In genomic region chr6:31197559-31198305, GRCh38 we compare ENCODE assay signal across 8 cellular contexts. TPM values are rescaled to one million over a fixed set of nuclear protein-coding genes. Genes with fewer than 3 reads are reported as not detected.
A peak's percentile ranks its signal among the peaks of the same experiment; 100 is the strongest.
DNase-seq lines count a peak whose midpoint lies in the region; TF ChIP-seq lines count a peak whose summit lies in the region.

No MANE protein-coding gene starts in this region.

- no peak for TF ChIP-seq RAD21 in SK-N-SH (IDR thresholded peaks at IDR 0.05; ENCODE audit: low read length)

- POLR2A ChIA-PET in SK-N-SH (lab: Yijun Ruan, JAX), result no interaction called here

- no peaks in the 10 kb centered on the region for H3F3A ChIP-seq in SK-N-SH (replicated peaks; ENCODE audit: insufficient read depth)

- 0% methylated on average over 28 of the region's 45 CpGs for WGBS in SK-N-SH (ENCODE audit: low lambda C conversion rate)
- 0% methylated on average over 44 to 45 of the region's 45 CpGs for WGBS in ovary, 3 donors
- WGBS in thymus, result under 1% methylated on average over 45 of the region's 45 CpGs

- H3K9me3 Mint-ChIP-seq in HFFc6, result no peaks in the 10 kb centered on the region; the same call in 1 of the 2 replicates
- H3K9me3 Mint-ChIP-seq in activated naive CD4-positive, alpha-beta T cell treated with anti-CD3 and anti-CD28 coated beads, Interleukin-2, amount 50 U/mL, for 24 hours, result no peaks in the 10 kb centered on the region

- H3K36me3 ChIP-seq in SK-N-SH (replicated peaks in 1 of 2; ENCODE audit: control insufficient read depth in 1 of 2, insufficient read depth in 2 of 2, low read length in 1 of 2), result peaks cover 0 to 6% of the 10 kb centered on the region in 2 experiments
- no peaks in the 10 kb centered on the region for H3K36me3 ChIP-seq in ovary
- no peaks in the 10 kb centered on the region for H3K36me3 ChIP-seq in thymus (ENCODE audit: control insufficient read depth, insufficient read depth)

- H3K27ac ChIP-seq in SK-N-SH (ENCODE audit: low read depth in 2 of 2, low read length in 1 of 2) (peak overlapping the region; percentile 58 to 89), ovary (peak overlapping the region; percentile 80 to 88), thymus (ENCODE audit: low read depth) (peak overlapping the region; percentile 99)

- H2AFZ ChIP-seq in SK-N-SH (ENCODE audit: low read depth), result peak overlapping the region; percentile 99

- intact Hi-C loops in head of caudate nucleus (cut with DNase I), result loop anchor here (2.0 to 5.0 kb wide), 2 partner anchors 40 to 169 kb away; partner anchors contain the start of genes CCHCR1 and TCF19
- intact Hi-C loops in ovary (cut with DNase I), result loop anchor here (5.0 to 10.0 kb wide), 3 partner anchors 157 to 170 kb away; partner anchors contain the start of gene HLA-B (in 1 of the 4)

- peaks cover 15% of the 10 kb centered on the region; the same call in 1 of the 2 replicates for H3K79me2 ChIP-seq in SK-N-SH (ENCODE audit: insufficient read depth)

- H4K20me1 ChIP-seq in SK-N-SH (ENCODE audit: insufficient read depth), result no peaks in the 10 kb centered on the region

- peak overlapping the region; percentile 89 for H3K4me2 ChIP-seq in SK-N-SH

- peak; percentile 69 for TF ChIP-seq POLR2A in NB4 (IDR thresholded peaks at IDR 0.05; ENCODE audit: extremely low read depth, insufficient read length)
- TF ChIP-seq POLR2A in ovary (IDR thresholded peaks at IDR 0.05), result peak; percentile 78

- H3K27me3 Mint-ChIP-seq in HFFc6 (ENCODE audit: insufficient read depth), result no peaks in the 10 kb centered on the region; the same call in 1 of the 2 replicates
- no peaks in the 10 kb centered on the region for H3K27me3 Mint-ChIP-seq in activated naive CD4-positive, alpha-beta T cell treated with anti-CD3 and anti-CD28 coated beads, Interleukin-2, amount 50 U/mL, for 24 hours

- DNase-seq in GM03348 (ENCODE audit: low spot score) (peak; percentile 81), HFFc6 (peak; percentile 71), NB4 (ENCODE audit: low read depth) (peak; percentile 96), SK-N-SH (peak; percentile 61), head of caudate nucleus (peak; percentile 74 to 93 (median 86)), ovary (peak; percentile 88 to 91 (median 89))

- no peak for TF ChIP-seq CTCF in HFFc6 (IDR thresholded peaks at IDR 0.05)
- TF ChIP-seq CTCF in NB4 (IDR thresholded peaks at IDR 0.05; ENCODE audit: low read depth, low read length), result no peak
- TF ChIP-seq CTCF in SK-N-SH (IDR thresholded peaks at IDR 0.05), result no peak
- peak in 2 of 3 donors; percentile 6 to 17 for TF ChIP-seq CTCF in ovary (IDR thresholded peaks at IDR 0.05)

- H3K4me1 ChIP-seq in SK-N-SH (ENCODE audit: control insufficient read depth in 1 of 2, insufficient read depth in 2 of 2, low read depth in 1 of 2, low read length in 1 of 2), result peaks cover 0 to 5% of the 10 kb centered on the region in 2 experiments; a peak in 1 of 4 replicates
- H3K4me1 ChIP-seq in ovary (ENCODE audit: insufficient read depth), result peaks cover 2% of the 10 kb centered on the region
- H3K4me1 ChIP-seq in thymus (ENCODE audit: control insufficient read depth, insufficient read depth, low read length), result peaks cover 21% of the 10 kb centered on the region

- H3K4me3 Mint-ChIP-seq in HFFc6, result peak overlapping the region; percentile 94
- peak overlapping the region; percentile 88 for H3K4me3 Mint-ChIP-seq in activated naive CD4-positive, alpha-beta T cell treated with anti-CD3 and anti-CD28 coated beads, Interleukin-2, amount 50 U/mL, for 24 hours

- TF ChIP-seq EP300 in SK-N-SH (IDR thresholded peaks at IDR 0.05; ENCODE audit: borderline replicate concordance in 1 of 2, low read depth in 1 of 2, low read length in 1 of 2) (no peak), ovary (IDR thresholded peaks at IDR 0.05) (peak; percentile 29)

- H3K9me2 ChIP-seq in SK-N-SH, result no peaks in the 10 kb centered on the region

- H3K4me3 ChIP-seq in NB4 (ENCODE audit: low read depth, low read length) (peak overlapping the region; percentile 88), SK-N-SH (ENCODE audit: low read depth in 2 of 2, low read length in 1 of 2) (peak overlapping the region; percentile 71 to 100), ovary (peak overlapping the region; percentile 81), thymus (ENCODE audit: low read length) (peak overlapping the region; percentile 82)

- H3K36me3 Mint-ChIP-seq in HFFc6 (ENCODE audit: low read depth), result peaks cover 23% of the 10 kb centered on the region
- peaks cover 8% of the 10 kb centered on the region for H3K36me3 Mint-ChIP-seq in activated naive CD4-positive, alpha-beta T cell treated with anti-CD3 and anti-CD28 coated beads, Interleukin-2, amount 50 U/mL, for 24 hours

- peak overlapping the region; percentile 90 for H3K9ac ChIP-seq in SK-N-SH

- H3K27ac Mint-ChIP-seq in HFFc6, result peak overlapping the region; percentile 96
- peak overlapping the region; percentile 87 for H3K27ac Mint-ChIP-seq in activated naive CD4-positive, alpha-beta T cell treated with anti-CD3 and anti-CD28 coated beads, Interleukin-2, amount 50 U/mL, for 24 hours

- CTCF ChIA-PET in SK-N-SH (lab: Yijun Ruan, JAX), result interaction anchor here (0.7 to 4.2 kb wide), 10 partner anchors 18 to 1817 kb away, joined by 3 to 43 read pairs (median 4); no protein-coding TSS in a partner anchor

- H3K27me3 ChIP-seq in SK-N-SH (ENCODE audit: insufficient read depth) (no peaks in the 10 kb centered on the region), ovary (no peaks in the 10 kb centered on the region), thymus (ENCODE audit: control insufficient read depth, insufficient read depth) (no peaks in the 10 kb centered on the region)

- H3K9me3 ChIP-seq in SK-N-SH (no peaks in the 10 kb centered on the region), ovary (no peaks in the 10 kb centered on the region), thymus (ENCODE audit: control insufficient read depth) (no peaks in the 10 kb centered on the region)

- peaks cover 19% of the 10 kb centered on the region for H3K4me1 Mint-ChIP-seq in HFFc6 (ENCODE audit: low read depth)
- peaks cover 72% of the 10 kb centered on the region for H3K4me1 Mint-ChIP-seq in activated naive CD4-positive, alpha-beta T cell treated with anti-CD3 and anti-CD28 coated beads, Interleukin-2, amount 50 U/mL, for 24 hours

TF ChIP-seq in SK-N-SH, 30 proteins besides CTCF, POLR2A, EP300 and RAD21:
- TF ChIP-seq TAF1 (IDR thresholded peaks at IDR 0.05; ENCODE audit: borderline replicate concordance, low read depth, low read length) (no peak), ELF1 (IDR thresholded peaks at IDR 0.05) (0 out of 2 replicates have a peak, but pooled peaks have one; percentile 22), MEF2A (IDR thresholded peaks at IDR 0.05; ENCODE audit: borderline replicate concordance, low read depth) (no peak), JUND (IDR thresholded peaks at IDR 0.05) (no peak), POLR2AphosphoS5 (IDR thresholded peaks at IDR 0.05; ENCODE audit: low read depth, low read length) (peak; percentile 13; the same call in 1 of the 2 replicates), MXI1 (IDR thresholded peaks at IDR 0.05; ENCODE audit: low read depth, low read length) (0 out of 2 replicates have a peak, but pooled peaks have one; percentile 7), GABPA (IDR thresholded peaks at IDR 0.05; ENCODE audit: low read depth) (peak; percentile 76), RXRA (IDR thresholded peaks at IDR 0.05; ENCODE audit: borderline replicate concordance, low read depth) (peak; percentile 19; the same call in 1 of the 2 replicates), IRF3 (IDR thresholded peaks at IDR 0.05; ENCODE audit: low read depth, low read length) (no peak), SIN3A (IDR thresholded peaks at IDR 0.05; ENCODE audit: borderline replicate concordance, low read depth, low read length) (0 out of 2 replicates have a peak, but pooled peaks have one; percentile 25), FOXM1 (IDR thresholded peaks at IDR 0.05; ENCODE audit: low read depth) (no peak), YY1 (IDR thresholded peaks at IDR 0.05; ENCODE audit: low read depth) (no peak)

RNA-seq across cellular contexts. Expression of gene POU5F1, which starts 27.2 kb away (rescaled TPM):
- under 1 TPM; 0.17 to 0.63 (median 0.33) TPM for total RNA-seq in HFFc6 (2021; fragmentation: NEBNext Ultra II Directional; extraction: Animal tissue kit (Norgen Biotek cat#: 25700))
- polyA plus RNA-seq in SK-N-SH (2012; rRNA removed) (not detected in 2 replicates), ovary (under 1 TPM; 0.25 to 0.41 TPM), thymus (5.2 TPM)
- polyA plus RNA-seq in SK-N-SH (2012; cell fraction: cytosol; rRNA removed), result not detected in 2 replicates
- polyA plus RNA-seq in SK-N-SH (2012; cell fraction: nucleus; rRNA removed), result 0.02 TPM in 1 of 2 replicates, not detected in the other
- 10 to 100 TPM in 1 of 7 donors, 1 to 10 TPM in 3, under 1 TPM in 2, not detected in 1; 0.28 to 61.2 (median 3.6) TPM for total RNA-seq in ovary

RNA-seq across cellular contexts. Expression of gene TCF19, which starts 39.3 kb away (rescaled TPM):
- 10 to 100 TPM; 14.2 to 32.9 (median 29.6) TPM for total RNA-seq in HFFc6 (2021; fragmentation: NEBNext Ultra II Directional; extraction: Animal tissue kit (Norgen Biotek cat#: 25700))
- polyA plus RNA-seq in SK-N-SH (2012; rRNA removed) (7.0 and 9.3 TPM in 2 replicates), ovary (1 to 10 TPM; 7.1 to 7.2 TPM), thymus (5.1 TPM)
- polyA plus RNA-seq in SK-N-SH (2012; cell fraction: cytosol; rRNA removed), result 4.5 and 6.7 TPM in 2 replicates
- polyA plus RNA-seq in SK-N-SH (2012; cell fraction: nucleus; rRNA removed), result 14.9 and 15.7 TPM in 2 replicates
- 1 to 10 TPM; 3.9 to 9.9 (median 6.7) TPM for total RNA-seq in ovary

RNA-seq across cellular contexts. Expression of gene CCHCR1, which starts 40.1 kb away (rescaled TPM):
- total RNA-seq in HFFc6 (2021; fragmentation: NEBNext Ultra II Directional; extraction: Animal tissue kit (Norgen Biotek cat#: 25700)), result 10 to 100 TPM; 12.0 to 24.3 (median 23.5) TPM
- polyA plus RNA-seq in SK-N-SH (2012; rRNA removed), result 15.5 and 18.7 TPM in 2 replicates
- 6.0 and 10.0 TPM in 2 replicates for polyA plus RNA-seq in SK-N-SH (2012; cell fraction: cytosol; rRNA removed)
- 46.7 and 87.3 TPM in 2 replicates for polyA plus RNA-seq in SK-N-SH (2012; cell fraction: nucleus; rRNA removed)
- 10 to 100 TPM; 11.2 to 31.5 (median 25.6) TPM for total RNA-seq in ovary
- polyA plus RNA-seq in ovary, result 10 to 100 TPM; 11.9 to 21.2 TPM
- 24.5 TPM for polyA plus RNA-seq in thymus

RNA-seq across cellular contexts. Expression of gene PSORS1C2, which starts 58.9 kb away (rescaled TPM):
- not detected for total RNA-seq in HFFc6 (2021; fragmentation: NEBNext Ultra II Directional; extraction: Animal tissue kit (Norgen Biotek cat#: 25700))
- not detected in 2 replicates for polyA plus RNA-seq in SK-N-SH (2012; rRNA removed)
- polyA plus RNA-seq in SK-N-SH (2012; cell fraction: cytosol; rRNA removed), result 0.03 TPM in 1 of 2 replicates, not detected in the other
- not detected in 2 replicates for polyA plus RNA-seq in SK-N-SH (2012; cell fraction: nucleus; rRNA removed)
- total RNA-seq in ovary, result not detected
- not detected for polyA plus RNA-seq in ovary
- 16.4 TPM for polyA plus RNA-seq in thymus

Comparison
In these comparisons a context has a peak if more than half of its experiments do, and no peak if none do; other contexts are left out.
1. Peak in every context shown above with its lines: DNase-seq, H3K4me3 ChIP-seq and H3K27ac ChIP-seq.
2. CTCF ChIP-seq: peak in ovary (2 of 3); none in HFFc6 (single experiment), NB4 (single experiment) and SK-N-SH (single experiment).